In the genomic region with DNA sequence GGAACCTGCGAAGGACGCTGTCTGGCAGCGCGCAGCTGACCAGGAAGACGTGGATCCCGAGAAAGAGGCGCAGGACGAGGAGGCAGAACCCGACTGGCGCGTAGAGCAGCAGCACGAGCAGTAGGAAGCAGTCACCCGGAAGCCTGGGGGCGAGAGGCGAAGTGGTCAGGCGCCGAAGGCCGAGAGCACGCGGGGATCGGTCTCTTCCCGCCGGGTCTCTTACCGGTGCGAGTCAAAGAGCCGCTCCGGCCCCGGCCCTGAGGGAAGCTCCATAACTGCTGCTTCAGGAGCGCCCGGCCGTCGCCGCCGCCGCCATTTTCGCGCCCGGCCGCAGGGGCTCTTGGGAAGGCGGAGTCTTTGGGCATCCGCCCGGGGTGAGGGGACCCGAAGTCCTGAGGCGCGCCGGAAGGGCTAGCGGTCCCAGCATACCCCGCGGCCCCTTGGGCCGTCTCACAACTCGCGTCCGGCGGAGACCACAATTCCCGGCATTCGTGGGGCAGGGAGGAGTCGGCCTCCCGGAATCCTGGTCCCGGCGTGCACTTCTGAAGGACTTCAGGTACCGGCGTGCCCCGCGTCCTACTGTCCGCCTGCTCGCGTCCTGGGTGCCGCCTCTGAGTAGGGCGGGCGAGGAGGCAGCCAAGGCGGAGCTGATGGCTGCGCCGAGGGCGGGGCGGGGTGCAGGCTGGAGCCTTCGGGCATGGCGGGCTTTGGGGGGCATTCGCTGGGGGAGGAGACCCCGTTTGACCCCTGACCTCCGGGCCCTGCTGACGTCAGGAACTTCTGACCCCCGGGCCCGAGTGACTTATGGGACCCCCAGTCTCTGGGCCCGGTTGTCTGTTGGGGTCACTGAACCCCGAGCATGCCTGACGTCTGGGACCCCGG, we compare ENCODE assay signal across 7 cellular contexts. TPM values are rescaled to one million over a fixed set of nuclear protein-coding genes. Genes with fewer than 3 reads are reported as not detected.
DNase-seq lines count a peak whose midpoint lies in the region; ATAC-seq, FAIRE-seq and TF ChIP-seq lines count a peak whose summit lies in the region.

A gene with protein sequence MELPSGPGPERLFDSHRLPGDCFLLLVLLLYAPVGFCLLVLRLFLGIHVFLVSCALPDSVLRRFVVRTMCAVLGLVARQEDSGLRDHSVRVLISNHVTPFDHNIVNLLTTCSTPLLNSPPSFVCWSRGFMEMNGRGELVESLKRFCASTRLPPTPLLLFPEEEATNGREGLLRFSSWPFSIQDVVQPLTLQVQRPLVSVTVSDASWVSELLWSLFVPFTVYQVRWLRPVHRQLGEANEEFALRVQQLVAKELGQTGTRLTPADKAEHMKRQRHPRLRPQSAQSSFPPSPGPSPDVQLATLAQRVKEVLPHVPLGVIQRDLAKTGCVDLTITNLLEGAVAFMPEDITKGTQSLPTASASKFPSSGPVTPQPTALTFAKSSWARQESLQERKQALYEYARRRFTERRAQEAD (minus strand): TSS at position 350 of the 882 bp plus-strand sequence. CDS start 77 bp downstream, at position 273.
A gene (plus strand): TSS at position 577 of the 882 bp plus-strand sequence. CDS start 74 bp downstream, at position 651.

- H3K4me1 ChIP-seq in body of pancreas (peaks cover 27% of the 10 kb centered on the region), sigmoid colon (peaks cover 0 to 34% (median 24%) of the 10 kb centered on the region in 4 donors)

- peak within 1 kb of the TSS; percentile 70 to 82 for H3K4me3 ChIP-seq in body of pancreas
- H3K4me3 ChIP-seq in sigmoid colon: peak within 1 kb of the TSS; percentile 72 to 96 (median 84)

- TF ChIP-seq EP300 in sigmoid colon (IDR thresholded peaks at IDR 0.05): peak in 2 of 4 donors; percentile 22 to 59

- TF ChIP-seq CTCF in body of pancreas (IDR thresholded peaks at IDR 0.05): peak in 2 of 7 experiments; percentile 8 to 24
- TF ChIP-seq CTCF in sigmoid colon (IDR thresholded peaks at IDR 0.05): no peak

- ATAC-seq in GM18519 (IDR thresholded peaks at IDR 0.05; ENCODE audit: low FRiP score, unreplicated experiment) (peak; percentile 66), HG03060 (IDR thresholded peaks at IDR 0.05; ENCODE audit: low read depth, unreplicated experiment) (peak; percentile 68), body of pancreas (peak; percentile 97)

- FAIRE-seq in TTC549 (lab: Jason Lieb, UNC): peak; percentile 90

- TF ChIP-seq POLR2A in body of pancreas (IDR thresholded peaks at IDR 0.05) (peak; percentile 42 to 92 (median 90)), sigmoid colon (IDR thresholded peaks at IDR 0.05) (peak; percentile 81 to 89)

- H3K27ac ChIP-seq in body of pancreas: peak within 1 kb of the TSS; percentile 50 to 90 (median 80)
- peak within 1 kb of the TSS; percentile 84 to 92 (median 89) for H3K27ac ChIP-seq in sigmoid colon

- DNase-seq in NCI-H2107 treated with DMSO at 0.1 percent for 48 hours (lab: John Stamatoyannopoulos, UW; ENCODE audit: unreplicated experiment): peak; percentile 86
- peak; percentile 98 to 99 (median 98) for DNase-seq in body of pancreas
- peak; percentile 96 for DNase-seq in iPS DF 19.7 (ENCODE audit: low read depth, low spot score)
- peak; percentile 99 for DNase-seq in sigmoid colon

- H3K36me3 ChIP-seq in body of pancreas (replicated peaks in 1 of 2; ENCODE audit: insufficient read depth in 1 of 2, low read depth in 2 of 2) (peaks cover 0 to 4% of the 10 kb centered on the region in 2 donors), sigmoid colon (peaks cover 22 to 43% (median 32%) of the 10 kb centered on the region in 4 donors)

- no peaks in the 10 kb centered on the region for H3K27me3 ChIP-seq in body of pancreas
- H3K27me3 ChIP-seq in sigmoid colon: no peaks in the 10 kb centered on the region

- H3K9me3 ChIP-seq in body of pancreas: no peaks in the 10 kb centered on the region
- no peaks in the 10 kb centered on the region for H3K9me3 ChIP-seq in sigmoid colon

- intact Hi-C loops in body of pancreas (cut with DNase I): loop anchor here (5.0 kb wide), 1 partner anchor 37 kb away; no protein-coding TSS in a partner anchor
- intact Hi-C loops in sigmoid colon (cut with DNase I): loop anchor here (1.0 to 5.0 kb wide), 5 partner anchors 19 to 58 kb away; a partner anchor contains a TSS

- 0 to 5% methylated on average over 12 to 86 of the region's 87 CpGs for WGBS in body of pancreas, 2 donors
- WGBS in sigmoid colon, 2 donors: 0% methylated on average over 87 of the region's 87 CpGs

RNA-seq across cellular contexts. Expression of the first gene that starts in this region (rescaled TPM):
- total RNA-seq in body of pancreas (100 to 1,000 TPM in 1 of 2 donors, 10 to 100 TPM in 1; 82.5 to 170 TPM), sigmoid colon (100 to 1,000 TPM in 1 of 4 donors, 10 to 100 TPM in 3; 76.5 to 133 (median 83.1) TPM)
- polyA plus RNA-seq in sigmoid colon: 100 to 1,000 TPM in 1 of 3 donors, 10 to 100 TPM in 2; 46.5 to 178 (median 47.4) TPM

RNA-seq across cellular contexts. Expression of the second gene that starts in this region (rescaled TPM):
- total RNA-seq in body of pancreas (10 to 100 TPM; 14.3 to 14.5 TPM), sigmoid colon (10 to 100 TPM; 28.2 to 39.3 (median 31.8) TPM)
- 10 to 100 TPM; 19.7 to 39.8 (median 22.8) TPM for polyA plus RNA-seq in sigmoid colon

Comparison
In these comparisons a context has a peak if more than half of its experiments do, and no peak if none do; other contexts are left out.
1. Peak in every context shown above with its lines: DNase-seq, ATAC-seq, H3K4me3 ChIP-seq and H3K27ac ChIP-seq.